1 cellular context compared by ENCODE assay signal in the genomic region with DNA sequence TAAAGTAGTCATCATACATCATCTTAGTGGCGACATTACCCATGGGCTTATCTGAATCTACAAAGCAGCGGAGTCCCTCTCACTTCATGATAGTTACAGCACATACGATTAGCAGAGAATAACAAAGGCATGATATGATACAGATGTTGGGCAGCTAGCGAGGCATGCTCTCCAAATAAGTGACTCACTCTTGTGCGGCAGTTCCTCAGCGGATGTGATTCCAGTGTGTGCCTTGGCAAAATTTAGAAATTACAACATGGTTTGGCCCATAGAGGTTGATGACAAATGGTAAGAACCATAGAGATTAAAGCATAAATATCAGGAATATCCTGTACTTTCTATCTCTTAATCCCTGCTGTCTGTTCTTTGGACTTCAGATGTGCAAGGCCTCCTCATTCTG.
TF ChIP-seq lines count a peak whose summit lies in the region.

No MANE protein-coding gene starts in this region.

TF ChIP-seq in WTC11, 78 proteins besides CTCF, POLR2A, EP300 and RAD21 (continued from another document):
- TF ChIP-seq FOXP4 (CRISPR knock-in tag; IDR thresholded peaks at IDR 0.05) = no peak
- TF ChIP-seq ARID4B (CRISPR knock-in tag; IDR thresholded peaks at IDR 0.05; ENCODE audit: borderline replicate concordance) = no peak
- TF ChIP-seq GABPB1 (CRISPR knock-in tag; IDR thresholded peaks at IDR 0.05) = no peak
- no peak for TF ChIP-seq TCF7 (CRISPR knock-in tag; IDR thresholded peaks at IDR 0.05; ENCODE audit: low read depth)
